ENCODE assay signal across 20 cellular contexts in genomic region chr10:76885815-76886214, GRCh38.
DNase-seq lines count a peak whose midpoint lies in the region; ATAC-seq, FAIRE-seq and TF ChIP-seq lines count a peak whose summit lies in the region.
"Had no signal": no experiment of that assay in that cellular context is flagged by ENCODE, and none has a peak within 500 bp of the region (broad histone marks: within the 10 kb centered on the region; RNA-seq: fewer than 3 reads in every experiment).

No MANE protein-coding gene starts in this region.

- CTCF ChIA-PET in WTC11 (lab: Charles Lee), result no interaction called here

- POLR2A ChIA-PET in WTC11 (lab: Charles Lee), result no interaction called here

- H3K4me1 ChIP-seq in astrocyte (ENCODE audit: insufficient read depth, low read length), result no peaks in the 10 kb centered on the region
- H3K4me1 ChIP-seq in gastroesophageal sphincter, result peaks cover 0 to 14% (median 0%) of the 10 kb centered on the region in 3 donors
- H3K4me1 ChIP-seq: body of pancreas, SJSA1 had no signal

- H3K9me3 ChIP-seq in astrocyte (ENCODE audit: insufficient read depth, low read depth, low read length) (no peaks in the 10 kb centered on the region), gastroesophageal sphincter (no peaks in the 10 kb centered on the region)
- H3K9me3 ChIP-seq: body of pancreas, SJSA1, thoracic aorta had no signal

- DNase-seq in AG20443 (ENCODE audit: low spot score), result peak; percentile 47
- DNase-seq in astrocyte (ENCODE audit: low read depth), result peak; percentile 7
- DNase-seq in mucosa of gallbladder (ENCODE audit: low spot score), result peak; percentile 49
- DNase-seq in T-helper 2 cell, result no peak
- DNase-seq in mesenteric fat pad (ENCODE audit: low spot score), result no peak
- DNase-seq in WTC11 (ENCODE audit: low spot score), result no peak
- DNase-seq: activated CD4-positive, alpha-beta T cell treated with anti-CD3 and anti-CD28 coated beads for 36 hours; AML-193; body of pancreas; MV-4-11; NCI-H226; stimulated activated CD4-positive, alpha-beta T cell treated with anti-CD3 and anti-CD28 coated beads, Interleukin-4, amount 100 ng/mL, for 4 hours; T1000 had no signal

- no peak overlapping the region for H3K4me2 ChIP-seq in astrocyte (ENCODE audit: low read length)

- ATAC-seq in gastroesophageal sphincter, result no peak
- no peak for ATAC-seq in WTC11
- ATAC-seq: activated CD4-positive, alpha-beta T cell treated with anti-CD3 and anti-CD28 coated beads for 36 hours; body of pancreas had no signal

- TF ChIP-seq RAD21 in Ishikawa (IDR thresholded peaks at IDR 0.05; ENCODE audit: low read depth), result no peak

- H3K36me3 Mint-ChIP-seq in astrocyte (ENCODE audit: low read depth, unreplicated experiment) (peaks cover 3% of the 10 kb centered on the region), WTC11 (no peaks in the 10 kb centered on the region)
- H3K36me3 Mint-ChIP-seq: memory B cell had no signal

- H3K27ac ChIP-seq in astrocyte (ENCODE audit: low read depth, low read length) (no peak overlapping the region), gastroesophageal sphincter (no peak overlapping the region)
- H3K27ac ChIP-seq: body of pancreas, coronary artery, SJSA1, thoracic aorta had no signal

- no peak overlapping the region for H3K9ac ChIP-seq in astrocyte (ENCODE audit: low read length)

- H3K27me3 Mint-ChIP-seq in astrocyte (ENCODE audit: low read depth, unreplicated experiment) (no peaks in the 10 kb centered on the region), WTC11 (ENCODE audit: low read depth) (no peaks in the 10 kb centered on the region)
- H3K27me3 Mint-ChIP-seq: memory B cell had no signal

- no peaks in the 10 kb centered on the region for H3K9me3 Mint-ChIP-seq in astrocyte (ENCODE audit: unreplicated experiment)
- no peaks in the 10 kb centered on the region for H3K9me3 Mint-ChIP-seq in WTC11

- FAIRE-seq in astrocyte (lab: Jason Lieb, UNC), result no peak
- FAIRE-seq: GM18507 had no signal

- H4K20me1 ChIP-seq in astrocyte (ENCODE audit: insufficient read depth, low read length), result no peaks in the 10 kb centered on the region

- H3K27me3 ChIP-seq in astrocyte (ENCODE audit: insufficient read depth, low read length) (no peaks in the 10 kb centered on the region), gastroesophageal sphincter (no peaks in the 10 kb centered on the region)
- H3K27me3 ChIP-seq: body of pancreas, SJSA1 had no signal

- TF ChIP-seq CTCF in astrocyte (IDR thresholded peaks at IDR 0.05; ENCODE audit: insufficient read depth, low read depth, low read length), result no peak
- TF ChIP-seq CTCF in gastroesophageal sphincter (IDR thresholded peaks at IDR 0.05), result no peak
- no peak for TF ChIP-seq CTCF in WTC11 (IDR thresholded peaks at IDR 0.05)

- H3K4me1 Mint-ChIP-seq in astrocyte (ENCODE audit: low read depth, unreplicated experiment), result peaks cover 12% of the 10 kb centered on the region
- peaks cover 2% of the 10 kb centered on the region for H3K4me1 Mint-ChIP-seq in WTC11

- no peak; the same call in 1 of the 2 replicates for TF ChIP-seq EP300 in Ishikawa (IDR thresholded peaks at IDR 0.05; ENCODE audit: borderline replicate concordance)
- TF ChIP-seq EP300 in gastroesophageal sphincter (IDR thresholded peaks at IDR 0.05), result no peak

- no peak overlapping the region for H3K27ac Mint-ChIP-seq in astrocyte (ENCODE audit: unreplicated experiment)
- H3K27ac Mint-ChIP-seq in WTC11, result no peak overlapping the region
- H3K27ac Mint-ChIP-seq: activated CD4-positive, alpha-beta T cell treated with anti-CD3 and anti-CD28 coated beads for 36 hours; memory B cell had no signal

- H3K4me3 ChIP-seq in astrocyte (ENCODE audit: insufficient read depth, low read depth, low read length) (no peak overlapping the region), gastroesophageal sphincter (no peak overlapping the region)
- H3K4me3 ChIP-seq: body of pancreas, coronary artery, SJSA1, thoracic aorta had no signal

- H3K36me3 ChIP-seq in astrocyte (ENCODE audit: insufficient read depth, low read length) (peaks cover 2% of the 10 kb centered on the region), gastroesophageal sphincter (peaks cover 0 to 34% of the 10 kb centered on the region in 2 donors)
- H3K36me3 ChIP-seq: SJSA1 had no signal

- no peak overlapping the region for H2AFZ ChIP-seq in astrocyte (ENCODE audit: low read depth, low read length)

- H3K79me2 ChIP-seq in astrocyte (ENCODE audit: insufficient read depth, low read length), result no peaks in the 10 kb centered on the region

- WGBS in gastroesophageal sphincter (ENCODE audit: low coverage in 1 of 2), 2 donors, result 24 to 49% methylated on average over 4 of the region's 4 CpGs

- TF ChIP-seq POLR2A in gastroesophageal sphincter (IDR thresholded peaks at IDR 0.05), result no peak

- H3K4me3 Mint-ChIP-seq in astrocyte (ENCODE audit: unreplicated experiment) (no peak overlapping the region), WTC11 (no peak overlapping the region)
- H3K4me3 Mint-ChIP-seq: activated CD4-positive, alpha-beta T cell treated with anti-CD3 and anti-CD28 coated beads for 36 hours; memory B cell had no signal

TF ChIP-seq in Ishikawa, 13 proteins besides CTCF, POLR2A, EP300 and RAD21:
- TF ChIP-seq TCF12 (IDR thresholded peaks at IDR 0.05; ENCODE audit: low read depth), result peak; percentile 68
- no peak for TF ChIP-seq USF1 (IDR thresholded peaks at IDR 0.05)

TF ChIP-seq in WTC11, 78 proteins besides CTCF, POLR2A, EP300 and RAD21:
- TF ChIP-seq HMGXB4 (CRISPR knock-in tag; IDR thresholded peaks at IDR 0.05), result no peak
- no peak for TF ChIP-seq ATF1 (CRISPR knock-in tag; IDR thresholded peaks at IDR 0.05)
- no peak for TF ChIP-seq ZSCAN18 (CRISPR knock-in tag; IDR thresholded peaks at IDR 0.05)
- no peak for TF ChIP-seq E2F4 (CRISPR knock-in tag; IDR thresholded peaks at IDR 0.05; ENCODE audit: borderline replicate concordance, low read depth)
- no peak for TF ChIP-seq TCF7 (CRISPR knock-in tag; IDR thresholded peaks at IDR 0.05; ENCODE audit: low read depth)

Comparison
In these comparisons a context has a peak if more than half of its experiments do, and no peak if none do; other contexts are left out.
1. DNase-seq: peak in AG20443 (single experiment), astrocyte (single experiment) and mucosa of gallbladder (single experiment); none in T-helper 2 cell (0 of 5), mesenteric fat pad (single experiment) and WTC11 (single experiment).